Comparison of ENCODE assay signal across 1 cellular context in the genomic region with DNA sequence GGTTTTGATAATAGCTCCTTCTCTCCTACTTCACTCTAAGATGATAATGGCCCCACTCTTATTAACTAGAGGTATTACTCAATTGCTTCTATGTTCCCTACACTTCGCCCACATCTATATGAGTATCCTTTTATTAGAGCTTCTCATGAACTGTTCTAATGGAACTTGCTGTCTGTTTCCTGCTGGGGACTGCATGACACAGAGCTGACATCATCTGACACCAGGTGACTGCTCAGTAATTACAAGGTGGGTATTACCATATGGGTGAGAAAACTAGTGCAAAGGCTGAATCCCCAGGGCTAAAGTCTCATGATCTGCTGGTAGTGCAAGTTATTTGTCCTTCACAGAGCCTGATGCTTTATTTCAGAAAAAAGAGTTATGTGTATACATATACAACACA.
TF ChIP-seq lines count a peak whose summit lies in the region.

No MANE protein-coding gene starts in this region.

TF ChIP-seq in HEK293, 187 proteins besides CTCF, POLR2A, EP300 and RAD21 (continued from another document):
- TF ChIP-seq ZNF518A (tag by site-specific recombination; conservative IDR thresholded peaks at IDR 0.05; ENCODE audit: low read depth): no peak
- no peak for TF ChIP-seq ZBTB44 (tag by site-specific recombination; IDR thresholded peaks at IDR 0.05)
